Comparison of ENCODE assay signal across 8 cellular contexts in the genomic region with DNA sequence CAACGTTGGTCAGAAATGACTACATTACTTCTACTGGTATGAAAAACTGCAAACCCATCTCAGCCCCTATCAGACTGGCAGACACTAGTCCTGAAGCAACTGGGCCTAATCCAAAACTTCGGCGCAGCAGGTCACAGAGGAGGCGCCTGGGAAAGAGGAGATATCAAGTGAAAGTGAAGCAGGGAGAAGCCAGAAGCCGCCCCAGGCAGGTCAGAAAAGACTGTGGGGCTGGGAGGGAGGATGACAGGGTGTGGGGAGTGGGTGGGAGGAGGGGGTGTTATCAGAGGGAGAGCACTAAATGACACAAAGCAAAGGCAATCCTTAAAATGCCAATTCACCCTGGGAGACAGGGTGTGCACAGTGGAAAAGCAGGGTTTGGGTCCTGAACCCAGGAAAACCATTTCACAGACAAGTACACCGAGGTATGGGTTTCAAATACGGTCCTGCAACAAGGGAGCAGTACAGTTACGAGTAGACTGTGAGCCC.
A peak's percentile ranks its signal among the peaks of the same experiment; 100 is the strongest.
DNase-seq lines count a peak whose midpoint lies in the region; ATAC-seq lines count a peak whose summit lies in the region.

No MANE protein-coding gene starts in this region.

- no peaks in the 10 kb centered on the region for H3K27me3 ChIP-seq in neuron (ENCODE audit: insufficient read depth, low read length)

- H2AFZ ChIP-seq in neuron (ENCODE audit: low read depth, low read length) = peak overlapping the region; percentile 41

- peak overlapping the region; percentile 84 for H3K4me3 ChIP-seq in neuron (ENCODE audit: low read length)

- peaks cover 8% of the 10 kb centered on the region for H3K36me3 ChIP-seq in neuron (ENCODE audit: insufficient read depth, low read length)

- H3K4me1 ChIP-seq in neuron (ENCODE audit: insufficient read depth, low read length) = peaks cover 14% of the 10 kb centered on the region

- no peak for ATAC-seq in GM18873 (IDR thresholded peaks at IDR 0.05; ENCODE audit: low FRiP score, unreplicated experiment)
- ATAC-seq in HG02642 (IDR thresholded peaks at IDR 0.05; ENCODE audit: poor library complexity, unreplicated experiment) = no peak

- H3K9me3 ChIP-seq in neuron (ENCODE audit: low read length) = no peaks in the 10 kb centered on the region

- DNase-seq in activated naive CD4-positive, alpha-beta T cell treated with Interleukin-2 at 50 U/mL for 16 hours = peak; percentile 21
- DNase-seq in activated naive CD4-positive, alpha-beta T cell (lab: John Stamatoyannopoulos, UW) = no peak
- DNase-seq in activated CD4-positive, alpha-beta T cell treated with anti-CD3 and anti-CD28 coated beads for 48 hours = peak; percentile 22
- DNase-seq in fibroblast of peridontal ligament (ENCODE audit: extremely low read depth) (peak; percentile 22), hippocampal formation (lab: John Stamatoyannopoulos, UW) (no peak)

Comparison
In these comparisons a context has a peak if more than half of its experiments do, and no peak if none do; other contexts are left out.
1. DNase-seq: peak in activated naive CD4-positive, alpha-beta T cell treated with Interleukin-2 at 50 U/mL for 16 hours (single experiment), activated CD4-positive, alpha-beta T cell treated with anti-CD3 and anti-CD28 coated beads for 48 hours (single experiment) and fibroblast of peridontal ligament (single experiment); none in activated naive CD4-positive, alpha-beta T cell (0 of 4) and hippocampal formation (0 of 2).